26 cellular contexts compared by ENCODE assay signal in the genomic region with DNA sequence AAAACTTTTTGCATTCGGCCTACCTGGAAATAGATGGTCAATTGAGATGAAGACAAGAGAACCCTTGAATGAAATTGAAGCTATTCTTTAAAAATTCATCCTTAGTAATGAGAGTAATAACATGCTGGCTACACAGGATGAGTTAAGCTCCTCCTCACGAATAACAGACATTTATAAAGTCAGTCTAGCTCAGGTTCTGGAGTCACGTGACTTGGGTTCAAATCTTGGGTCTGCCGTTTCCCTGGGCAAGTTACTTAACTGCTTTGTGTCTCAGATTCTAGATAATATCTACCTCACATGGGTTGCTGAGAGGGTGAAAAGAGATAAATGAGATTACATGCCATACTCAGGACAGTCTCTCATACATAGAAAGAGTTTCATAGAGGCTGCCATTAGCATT.
"Had no signal": no experiment of that assay in that cellular context is flagged by ENCODE, and none has a peak within 500 bp of the region (broad histone marks: within the 10 kb centered on the region; RNA-seq: fewer than 3 reads in every experiment).

No MANE protein-coding gene starts in this region.

- ATAC-seq: effector memory CD8-positive, alpha-beta T cell; esophagus mucosa; left lung; left ventricle myocardium superior; lower lobe of right lung; mucosa of descending colon had no signal

- H3K4me3 ChIP-seq: esophagus squamous epithelium, gastrocnemius medialis, heart right ventricle, left lung, lower lobe of right lung, mucosa of descending colon had no signal

- H3K27ac ChIP-seq: epithelial cell of prostate, esophagus squamous epithelium, gastrocnemius medialis, left lung, lower lobe of right lung had no signal

- H3K9me3 Mint-ChIP-seq: effector memory CD8-positive, alpha-beta T cell; endodermal cell; mesothelial cell of epicardium had no signal

- H3K27ac Mint-ChIP-seq: endodermal cell, mesothelial cell of epicardium, naive B cell had no signal

- DNase-seq: effector CD8-positive, alpha-beta T cell; effector memory CD8-positive, alpha-beta T cell; endodermal cell; erythroblast; esophagus squamous epithelium; foreskin fibroblast; foreskin melanocyte; gastrocnemius medialis; glutamatergic neuron; head of caudate nucleus; heart right ventricle; hippocampal formation; left cardiac atrium; left lung; left ventricle myocardium superior; lower lobe of right lung; mesenchymal stem cell; mucosa of descending colon; naive B cell had no signal

- H3K9me3 ChIP-seq: esophagus squamous epithelium, gastrocnemius medialis, heart right ventricle, left lung, lower lobe of right lung, mucosa of descending colon had no signal

- H3K36me3 Mint-ChIP-seq: mesothelial cell of epicardium, naive B cell had no signal

- H3K36me3 ChIP-seq: esophagus squamous epithelium, gastrocnemius medialis, left lung, lower lobe of right lung had no signal

- H3K4me1 Mint-ChIP-seq: endodermal cell, mesothelial cell of epicardium had no signal

- H3K4me3 Mint-ChIP-seq: effector memory CD8-positive, alpha-beta T cell; endodermal cell; mesothelial cell of epicardium; naive B cell had no signal

- H3K27me3 ChIP-seq: esophagus squamous epithelium, gastrocnemius medialis, heart right ventricle had no signal

- H3K4me1 ChIP-seq: esophagus squamous epithelium, gastrocnemius medialis, lower lobe of right lung had no signal

- FAIRE-seq: colon, endometrium, islet of Langerhans, keratinocyte had no signal
